10 cellular contexts compared by ENCODE assay signal in genomic region chr12:80777587-80777986, GRCh38.
DNase-seq lines count a peak whose midpoint lies in the region; ATAC-seq, FAIRE-seq and TF ChIP-seq lines count a peak whose summit lies in the region.
"Had no signal": no experiment of that assay in that cellular context is flagged by ENCODE, and none has a peak within 500 bp of the region (broad histone marks: within the 10 kb centered on the region; RNA-seq: fewer than 3 reads in every experiment).

No MANE protein-coding gene starts in this region.

- FAIRE-seq in urothelium cell line (lab: Jason Lieb, UNC) (no peak), GM12892 (lab: Jason Lieb, UNC) (no peak)

- H3K27me3 ChIP-seq in BLaER1 treated with 17β-estradiol and CSF1 and Interleukin-3, amounts not matched to agents 10 nM and 100 nM, result no peaks in the 10 kb centered on the region

- no peak overlapping the region for H3K4me3 Mint-ChIP-seq in osteocyte (ENCODE audit: unreplicated experiment)
- no peak overlapping the region for H3K4me3 Mint-ChIP-seq in activated T-cell treated with anti-CD3 and anti-CD28 coated beads, Interleukin-2, amount 50 U/mL, for 24 hours
- H3K4me3 Mint-ChIP-seq: CD4-positive, alpha-beta T cell had no signal

- H3K27ac Mint-ChIP-seq in osteocyte (ENCODE audit: unreplicated experiment), result peak overlapping the region; percentile 90
- no peak overlapping the region for H3K27ac Mint-ChIP-seq in activated T-cell treated with anti-CD3 and anti-CD28 coated beads, Interleukin-2, amount 50 U/mL, for 24 hours
- H3K27ac Mint-ChIP-seq: CD4-positive, alpha-beta T cell had no signal

- no peaks in the 10 kb centered on the region for H4K20me1 ChIP-seq in BLaER1 treated with 17β-estradiol and CSF1 and Interleukin-3, amounts not matched to agents 10 nM and 100 nM

- no peaks in the 10 kb centered on the region for H3K27me3 Mint-ChIP-seq in osteocyte (ENCODE audit: unreplicated experiment)
- no peaks in the 10 kb centered on the region for H3K27me3 Mint-ChIP-seq in activated T-cell treated with anti-CD3 and anti-CD28 coated beads, Interleukin-2, amount 50 U/mL, for 24 hours
- H3K27me3 Mint-ChIP-seq: CD4-positive, alpha-beta T cell had no signal

- H3K4me1 Mint-ChIP-seq in osteocyte (ENCODE audit: unreplicated experiment), result peaks cover 20% of the 10 kb centered on the region
- peaks cover 4% of the 10 kb centered on the region for H3K4me1 Mint-ChIP-seq in activated T-cell treated with anti-CD3 and anti-CD28 coated beads, Interleukin-2, amount 50 U/mL, for 24 hours (ENCODE audit: low read depth)

- H3K36me3 Mint-ChIP-seq in osteocyte (ENCODE audit: unreplicated experiment), result peaks cover 18% of the 10 kb centered on the region
- H3K36me3 Mint-ChIP-seq in activated T-cell treated with anti-CD3 and anti-CD28 coated beads, Interleukin-2, amount 50 U/mL, for 24 hours (ENCODE audit: low read depth), result no peaks in the 10 kb centered on the region

- peak overlapping the region; percentile 48 to 79 (median 60); a peak in 21 of 22 replicates for H3K27ac ChIP-seq in BLaER1 treated with 17β-estradiol and CSF1 and Interleukin-3, amounts not matched to agents 10 nM and 100 nM

- DNase-seq in dermis microvascular lymphatic vessel endothelial cell (ENCODE audit: low read depth in 2 of 2), result peak; percentile 5 to 76
- no peak for DNase-seq in osteocyte (ENCODE audit: extremely low spot score, unreplicated experiment)
- DNase-seq in urothelium cell line (ENCODE audit: low spot score), result no peak
- no peak for DNase-seq in activated T-cell treated with anti-CD3 and anti-CD28 coated beads, Interleukin-2, amount 50 U/mL, for 24 hours
- DNase-seq in GM12892 (ENCODE audit: insufficient read length), result no peak
- DNase-seq: activated T-cell treated with anti-CD3 and anti-CD28 coated beads for 4 hours; CD4-positive, alpha-beta T cell had no signal

- TF ChIP-seq POLR2A in GM12892 (IDR thresholded peaks at IDR 0.05; ENCODE audit: low read depth, low read length), result no peak

- no peak overlapping the region for H3K4me3 ChIP-seq in BLaER1 treated with 17β-estradiol and CSF1 and Interleukin-3, amounts not matched to agents 10 nM and 100 nM

- TF ChIP-seq CTCF in osteocyte (IDR thresholded peaks at IDR 0.05), result no peak

- peaks cover 8 to 26% (median 14%) of the 10 kb centered on the region in 10 experiments; a peak in 19 of 20 replicates for H3K4me1 ChIP-seq in BLaER1 treated with 17β-estradiol and CSF1 and Interleukin-3, amounts not matched to agents 10 nM and 100 nM

- peaks cover 34% of the 10 kb centered on the region for H3K9me3 Mint-ChIP-seq in osteocyte (ENCODE audit: unreplicated experiment)
- H3K9me3 Mint-ChIP-seq in activated T-cell treated with anti-CD3 and anti-CD28 coated beads, Interleukin-2, amount 50 U/mL, for 24 hours, result peaks cover 12% of the 10 kb centered on the region

- peak overlapping the region; percentile 4 to 65 (median 37); a peak in 20 of 22 replicates for H3K4me2 ChIP-seq in BLaER1 treated with 17β-estradiol and CSF1 and Interleukin-3, amounts not matched to agents 10 nM and 100 nM

- H3K36me3 ChIP-seq in BLaER1 treated with 17β-estradiol and CSF1 and Interleukin-3, amounts not matched to agents 10 nM and 100 nM, result no peaks in the 10 kb centered on the region

- peaks cover 0 to 20% (median 7%) of the 10 kb centered on the region in 11 experiments; a peak in 9 of 22 replicates for H3K9me3 ChIP-seq in BLaER1 treated with 17β-estradiol and CSF1 and Interleukin-3, amounts not matched to agents 10 nM and 100 nM (replicated peaks in 1 of 11)

- ATAC-seq in HG03457 (IDR thresholded peaks at IDR 0.05; ENCODE audit: unreplicated experiment) (peak; percentile 0), HG03571 (IDR thresholded peaks at IDR 0.05; ENCODE audit: unreplicated experiment) (no peak)

- H3K9ac ChIP-seq in BLaER1 treated with 17β-estradiol and CSF1 and Interleukin-3, amounts not matched to agents 10 nM and 100 nM, result peak overlapping the region in 5 of 11 experiments; percentile 28 to 56 (median 32); a peak in 6 of 22 replicates

Comparison
In these comparisons a context has a peak if more than half of its experiments do, and no peak if none do; other contexts are left out.
1. DNase-seq: peak in dermis microvascular lymphatic vessel endothelial cell (2 of 2); none in osteocyte (single experiment), urothelium cell line (single experiment), activated T-cell treated with anti-CD3 and anti-CD28 coated beads, Interleukin-2, amount 50 U/mL, for 24 hours (single experiment) and GM12892 (single experiment).